15 cellular contexts compared by ENCODE assay signal in the genomic region with DNA sequence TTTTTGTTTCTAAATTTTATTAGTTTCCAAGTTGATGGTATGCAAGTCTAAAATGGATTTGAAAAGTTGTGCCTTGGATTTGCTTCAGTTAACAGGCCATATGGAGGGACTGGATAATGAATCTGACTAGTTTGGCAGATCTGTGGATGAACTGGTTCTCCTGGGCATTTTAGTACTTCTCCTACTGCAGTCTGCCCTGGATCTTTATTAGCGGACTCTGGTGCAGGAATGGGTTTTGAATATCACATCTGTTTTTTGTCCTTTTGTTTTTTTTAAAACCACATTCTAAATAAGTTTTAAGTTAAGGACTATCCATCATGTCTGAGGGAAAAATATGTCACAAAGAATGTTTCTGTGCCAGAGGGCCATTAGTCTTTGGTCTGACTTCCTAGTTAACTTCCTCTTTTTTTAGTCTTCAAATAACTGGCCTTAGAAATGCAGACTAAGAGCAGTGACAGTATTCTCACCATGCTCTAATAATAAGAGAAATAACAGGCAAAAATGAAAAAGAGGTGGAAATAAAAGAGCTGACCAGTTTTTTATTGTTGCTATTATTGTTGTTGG. TPM values are rescaled to one million over a fixed set of nuclear protein-coding genes. Genes with fewer than 3 reads are reported as not detected.
DNase-seq lines count a peak whose midpoint lies in the region; ATAC-seq, FAIRE-seq and TF ChIP-seq lines count a peak whose summit lies in the region.
"Had no signal": no experiment of that assay in that cellular context is flagged by ENCODE, and none has a peak within 500 bp of the region (broad histone marks: within the 10 kb centered on the region; RNA-seq: fewer than 3 reads in every experiment).

No MANE protein-coding gene starts in this region.

- POLR2A ChIA-PET in CD4-positive, alpha-beta memory T cell (lab: Charles Lee; ENCODE audit: partially characterized antibody), result no interaction called here

- 84 to 100% methylated on average over 1 of the region's 1 CpG for WGBS in testis, 2 donors

- H3K27ac ChIP-seq in CD4-positive, alpha-beta memory T cell (ENCODE audit: low read depth, low read length), result no peak overlapping the region
- no peak overlapping the region for H3K27ac ChIP-seq in testis
- H3K27ac ChIP-seq: sigmoid colon, SJCRH30 had no signal

- no peaks in the 10 kb centered on the region for H3K9me3 ChIP-seq in CD4-positive, alpha-beta memory T cell (ENCODE audit: control insufficient read depth in 1 of 2, low read length in 2 of 2)
- H3K9me3 ChIP-seq in testis, result no peaks in the 10 kb centered on the region
- H3K9me3 ChIP-seq: sigmoid colon, SJCRH30 had no signal

- H3K36me3 Mint-ChIP-seq in endothelial cell (ENCODE audit: low read depth, unreplicated experiment), result peaks cover 5% of the 10 kb centered on the region
- peaks cover 12 to 20% of the 10 kb centered on the region in 2 donors for H3K36me3 Mint-ChIP-seq in CD4-positive, alpha-beta memory T cell

- FAIRE-seq in GM12892 (lab: Jason Lieb, UNC), result peak; percentile 54
- FAIRE-seq: kidney had no signal

- H3K4me3 Mint-ChIP-seq in endothelial cell (ENCODE audit: unreplicated experiment), result no peak overlapping the region
- no peak overlapping the region for H3K4me3 Mint-ChIP-seq in CD4-positive, alpha-beta memory T cell
- H3K4me3 Mint-ChIP-seq: natural killer cell treated with Interleukin-12 subunit alpha and Interleukin-12 subunit beta and Interleukin-15 and Interleukin-18, amount 100 ng/mL, for 72 hours had no signal

- ATAC-seq in HG02610 (IDR thresholded peaks at IDR 0.05; ENCODE audit: unreplicated experiment) (peak; percentile 69), esophagus mucosa (no peak), Right ventricle myocardium inferior (no peak)
- ATAC-seq: natural killer cell treated with Interleukin-12 subunit alpha and Interleukin-12 subunit beta and Interleukin-15 and Interleukin-18, amount 100 ng/mL, for 72 hours had no signal

- no peaks in the 10 kb centered on the region for H3K27me3 ChIP-seq in CD4-positive, alpha-beta memory T cell (ENCODE audit: insufficient read depth, low read length)
- H3K27me3 ChIP-seq in testis, result no peaks in the 10 kb centered on the region
- H3K27me3 ChIP-seq: sigmoid colon, SJCRH30 had no signal

- TF ChIP-seq CTCF in endothelial cell (IDR thresholded peaks at IDR 0.05; ENCODE audit: unreplicated experiment), result no peak
- TF ChIP-seq CTCF in testis (IDR thresholded peaks at IDR 0.05), result no peak

- H3K27ac Mint-ChIP-seq in endothelial cell (ENCODE audit: unreplicated experiment), result peak overlapping the region; percentile 61
- no peak overlapping the region for H3K27ac Mint-ChIP-seq in CD4-positive, alpha-beta memory T cell
- H3K27ac Mint-ChIP-seq: natural killer cell treated with Interleukin-12 subunit alpha and Interleukin-12 subunit beta and Interleukin-15 and Interleukin-18, amount 100 ng/mL, for 72 hours had no signal

- H3K4me1 ChIP-seq in CD4-positive, alpha-beta memory T cell (ENCODE audit: insufficient read depth, low read length), result no peaks in the 10 kb centered on the region
- no peaks in the 10 kb centered on the region for H3K4me1 ChIP-seq in testis
- H3K4me1 ChIP-seq: sigmoid colon, SJCRH30 had no signal

- peaks cover 39% of the 10 kb centered on the region for H3K4me1 Mint-ChIP-seq in endothelial cell (ENCODE audit: unreplicated experiment)
- H3K4me1 Mint-ChIP-seq in CD4-positive, alpha-beta memory T cell, result no peaks in the 10 kb centered on the region

- no peaks in the 10 kb centered on the region for H3K9me3 Mint-ChIP-seq in endothelial cell (ENCODE audit: unreplicated experiment)
- H3K9me3 Mint-ChIP-seq in CD4-positive, alpha-beta memory T cell, result no peaks in the 10 kb centered on the region
- H3K9me3 Mint-ChIP-seq: natural killer cell treated with Interleukin-12 subunit alpha and Interleukin-12 subunit beta and Interleukin-15 and Interleukin-18, amount 100 ng/mL, for 72 hours had no signal

- intact Hi-C loops in Right ventricle myocardium inferior (cut with DNase I) (no loop called here), testis (cut with DNase I; ENCODE audit: low total_unique reads) (no loop called here)
- intact Hi-C loops in CD4-positive, alpha-beta memory T cell (cut with micrococcal nuclease), result no loop called here

- DNase-seq in GM12892 (ENCODE audit: insufficient read length), result no peak
- DNase-seq in NAMALWA (ENCODE audit: low spot score), result peak; percentile 41
- DNase-seq in endothelial cell (ENCODE audit: low spot score), result no peak
- no peak for DNase-seq in Right ventricle myocardium inferior (ENCODE audit: missing footprints)
- DNase-seq in CD4-positive, alpha-beta memory T cell, result no peak
- no peak for DNase-seq in testis
- DNase-seq: activated CD4-positive, alpha-beta T cell treated with anti-CD3 and anti-CD28 coated beads, Interleukin-2, amount 50 U/mL, for 4 hours; cerebellar nuclear complex; IMR-90; kidney; sigmoid colon; SJCRH30 had no signal

- no peaks in the 10 kb centered on the region for H3K27me3 Mint-ChIP-seq in endothelial cell (ENCODE audit: unreplicated experiment)
- H3K27me3 Mint-ChIP-seq in CD4-positive, alpha-beta memory T cell, result no peaks in the 10 kb centered on the region
- H3K27me3 Mint-ChIP-seq: natural killer cell treated with Interleukin-12 subunit alpha and Interleukin-12 subunit beta and Interleukin-15 and Interleukin-18, amount 100 ng/mL, for 72 hours had no signal

- CTCF ChIA-PET in CD4-positive, alpha-beta memory T cell (lab: Charles Lee; ENCODE audit: partially characterized antibody), result interaction anchor here (0.8 kb wide), 1 partner anchor 31 kb away, joined by 3 read pairs; no protein-coding TSS in a partner anchor

- TF ChIP-seq POLR2A in GM12892 (IDR thresholded peaks at IDR 0.05; ENCODE audit: low read depth, low read length) (no peak), testis (IDR thresholded peaks at IDR 0.05) (no peak)

- no peaks in the 10 kb centered on the region for H3K36me3 ChIP-seq in CD4-positive, alpha-beta memory T cell (ENCODE audit: insufficient read depth, low read length)
- H3K36me3 ChIP-seq in testis (ENCODE audit: low read depth, missing control alignments), result no peaks in the 10 kb centered on the region

- H3K4me3 ChIP-seq in CD4-positive, alpha-beta memory T cell (ENCODE audit: low read length in 2 of 2), result no peak overlapping the region
- no peak overlapping the region for H3K4me3 ChIP-seq in testis
- H3K4me3 ChIP-seq: sigmoid colon, SJCRH30 had no signal

RNA-seq across cellular contexts. Expression of a gene that starts 13.9 kb away (rescaled TPM):
- 22.2 TPM for polyA plus RNA-seq in GM12892 (2012; ENCODE audit: missing spikeins)
- total RNA-seq in endothelial cell (ENCODE audit: unreplicated experiment) (17.5 TPM), esophagus mucosa (9.5 TPM), Right ventricle myocardium inferior (7.2 TPM), testis (10 to 100 TPM; 12.8 to 14.6 TPM)
- 10 to 100 TPM; 54.7 to 56.9 TPM for total RNA-seq in CD4-positive, alpha-beta memory T cell
- 100 to 1,000 TPM in 1 of 2 donors, 10 to 100 TPM in 1; 89.4 to 134 TPM for polyA plus RNA-seq in CD4-positive, alpha-beta memory T cell
- 13.0 TPM for polyA plus RNA-seq in testis (ENCODE audit: insufficient read depth, low read depth, low replicate concordance)
